Comparison of ENCODE assay signal across 22 cellular contexts in the genomic region with DNA sequence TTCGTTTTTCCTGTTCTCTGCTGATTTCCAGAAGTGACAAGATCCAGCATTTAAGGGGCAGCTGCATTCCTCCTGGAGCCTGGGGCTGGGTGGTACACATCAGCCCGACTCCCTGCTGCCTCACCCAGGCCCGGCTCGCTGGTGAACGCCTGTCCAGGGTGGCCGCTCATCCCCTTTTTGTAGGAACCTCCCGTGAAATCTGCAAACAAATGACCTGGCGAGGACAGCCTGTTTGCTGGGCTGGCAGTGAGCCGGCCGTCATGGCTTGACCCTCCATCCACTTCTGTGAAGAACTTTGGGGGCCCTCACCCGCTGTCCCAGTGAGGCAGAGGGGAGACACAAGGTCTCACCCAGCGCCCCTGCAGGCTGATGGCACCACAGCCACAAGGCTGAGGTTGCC. TPM values are rescaled to one million over a fixed set of nuclear protein-coding genes. Genes with fewer than 3 reads are reported as not detected.
DNase-seq lines count a peak whose midpoint lies in the region; ATAC-seq, FAIRE-seq and TF ChIP-seq lines count a peak whose summit lies in the region.
"Had no signal": no experiment of that assay in that cellular context is flagged by ENCODE, and none has a peak within 500 bp of the region (broad histone marks: within the 10 kb centered on the region; RNA-seq: fewer than 3 reads in every experiment).

No MANE protein-coding gene starts in this region.

- H3K27ac ChIP-seq in adrenal gland, result no peak overlapping the region
- no peak overlapping the region for H3K27ac ChIP-seq in HepG2 (ENCODE audit: extremely low read length, insufficient read depth, low read length)
- no peak overlapping the region for H3K27ac ChIP-seq in transverse colon
- H3K27ac ChIP-seq in MM.1S (ENCODE audit: low read length), result no peak overlapping the region; the same call in 1 of the 2 replicates

- CTCF ChIA-PET in HepG2 (lab: Yijun Ruan, JAX; ENCODE audit: low intra/inter-chr PET ratio, low total read pairs), result no interaction called here

- H3K36me3 ChIP-seq in adrenal gland (replicated peaks in 1 of 2) (peaks cover 0 to 82% of the 10 kb centered on the region in 2 donors), HepG2 (replicated peaks in 1 of 2; ENCODE audit: control insufficient read depth in 1 of 2, insufficient read depth in 2 of 2, low read length in 2 of 2) (peaks cover 50 to 85% of the 10 kb centered on the region in 2 experiments), transverse colon (peaks cover 0 to 71% (median 33%) of the 10 kb centered on the region in 4 donors), MM.1S (replicated peaks; ENCODE audit: insufficient read depth, low read length) (no peaks in the 10 kb centered on the region; the same call in 1 of the 2 replicates)

- H3K4me1 ChIP-seq in adrenal gland (replicated peaks in 1 of 2), result peaks cover 7 to 8% of the 10 kb centered on the region in 2 donors
- H3K4me1 ChIP-seq in HepG2 (ENCODE audit: insufficient read depth, low read length), result no peaks in the 10 kb centered on the region
- no peaks in the 10 kb centered on the region for H3K4me1 ChIP-seq in transverse colon
- H3K4me1 ChIP-seq in MM.1S (ENCODE audit: low read length), result peaks cover 34% of the 10 kb centered on the region

- no peak overlapping the region for H3K4me3 Mint-ChIP-seq in activated naive CD8-positive, alpha-beta T cell treated with anti-CD3 and anti-CD28 coated beads, Interleukin-2, amount 10 ng/mL, durations not matched to agents 7 days and 5 days
- H3K4me3 Mint-ChIP-seq in activated naive CD8-positive, alpha-beta T cell treated with anti-CD3 and anti-CD28 coated beads, Interleukin-2, amount 50 U/mL, for 24 hours, result no peak overlapping the region
- H3K4me3 Mint-ChIP-seq: CD8-positive, alpha-beta T cell; endodermal cell; mesothelial cell of epicardium; nephron progenitor cell; T-helper 2 cell treated with Interferon-gamma antibody and Interleukin-4, amounts not matched to agents 5 μg/mL and 100 μg/mL, for 36 hours; type B pancreatic cell had no signal

- H2AFZ ChIP-seq in HepG2 (ENCODE audit: low read length) (no peak overlapping the region), MM.1S (ENCODE audit: low read length) (no peak overlapping the region)

- H3K4me1 Mint-ChIP-seq in activated naive CD8-positive, alpha-beta T cell treated with anti-CD3 and anti-CD28 coated beads, Interleukin-2, amount 10 ng/mL, durations not matched to agents 7 days and 5 days, result no peaks in the 10 kb centered on the region
- H3K4me1 Mint-ChIP-seq in activated naive CD8-positive, alpha-beta T cell treated with anti-CD3 and anti-CD28 coated beads, Interleukin-2, amount 50 U/mL, for 24 hours, result no peaks in the 10 kb centered on the region
- H3K4me1 Mint-ChIP-seq: endodermal cell, mesothelial cell of epicardium had no signal

- no peak for ATAC-seq in activated naive CD8-positive, alpha-beta T cell treated with anti-CD3 and anti-CD28 coated beads, Interleukin-2, amount 10 ng/mL, durations not matched to agents 7 days and 5 days (ENCODE audit: low read depth)
- no peak for ATAC-seq in activated naive CD8-positive, alpha-beta T cell treated with anti-CD3 and anti-CD28 coated beads, Interleukin-2, amount 50 U/mL, for 24 hours
- ATAC-seq in HepG2 (no peak), HG03442 (IDR thresholded peaks at IDR 0.05; ENCODE audit: unreplicated experiment) (no peak)
- ATAC-seq: CD8-positive, alpha-beta T cell had no signal

- WGBS in adrenal gland, 4 donors, result 89 to 98% (median 95%) methylated on average over 7 to 12 of the region's 12 CpGs
- WGBS in HepG2 (ENCODE audit: low lambda C conversion rate), result 96% methylated on average over 12 of the region's 12 CpGs
- WGBS in transverse colon (ENCODE audit: low coverage in 1 of 2), 2 donors, result 92% methylated on average over 12 of the region's 12 CpGs; no CpG with 5 or more reads in 1 of the 2 donors

- H3K9ac ChIP-seq in HepG2 (ENCODE audit: insufficient read depth, low read depth, low read length) (no peak overlapping the region), MM.1S (ENCODE audit: low read length) (no peak overlapping the region)

- H4K20me1 ChIP-seq in HepG2 (ENCODE audit: insufficient read depth, low read length) (no peaks in the 10 kb centered on the region), MM.1S (ENCODE audit: insufficient read depth, low read length) (no peaks in the 10 kb centered on the region)

- H3K4me3 ChIP-seq in adrenal gland (no peak overlapping the region), HepG2 (replicated peaks in 1 of 3; ENCODE audit: insufficient read depth in 1 of 3, low read depth in 2 of 3, low read length in 3 of 3) (no peak overlapping the region), transverse colon (no peak overlapping the region), MM.1S (ENCODE audit: low read length) (no peak overlapping the region)

- no peak for FAIRE-seq in HepG2 (lab: Jason Lieb, UNC)
- FAIRE-seq: islet of Langerhans had no signal

- H3K4me2 ChIP-seq in HepG2 (ENCODE audit: low read depth, low read length) (no peak overlapping the region), MM.1S (ENCODE audit: low read depth, low read length) (no peak overlapping the region)

- no peak for TF ChIP-seq CTCF in adrenal gland (IDR thresholded peaks at IDR 0.05)
- no peak for TF ChIP-seq CTCF in HepG2 (CRISPR knock-in tag; IDR thresholded peaks at IDR 0.05)
- TF ChIP-seq CTCF in transverse colon (IDR thresholded peaks at IDR 0.05), result no peak
- no peak for TF ChIP-seq CTCF in MM.1S (IDR thresholded peaks at IDR 0.05; ENCODE audit: low read length)

- H3K79me2 ChIP-seq in HepG2 (ENCODE audit: insufficient read depth, low read length) (no peaks in the 10 kb centered on the region), MM.1S (ENCODE audit: low read length) (peaks cover 49% of the 10 kb centered on the region)

- H3K9me3 ChIP-seq in adrenal gland (replicated peaks in 1 of 3) (no peaks in the 10 kb centered on the region), HepG2 (ENCODE audit: low read length) (no peaks in the 10 kb centered on the region), transverse colon (no peaks in the 10 kb centered on the region), MM.1S (replicated peaks; ENCODE audit: insufficient read depth, low read length) (no peaks in the 10 kb centered on the region)

- TF ChIP-seq RAD21 in HepG2 (CRISPR knock-in tag; IDR thresholded peaks at IDR 0.05), result no peak

- H3K27me3 ChIP-seq in adrenal gland, result no peaks in the 10 kb centered on the region
- H3K27me3 ChIP-seq in HepG2 (ENCODE audit: control insufficient read depth in 1 of 2, insufficient read depth in 2 of 2, low read length in 2 of 2), result no peaks in the 10 kb centered on the region
- no peaks in the 10 kb centered on the region for H3K27me3 ChIP-seq in transverse colon
- H3K27me3 ChIP-seq in MM.1S (replicated peaks; ENCODE audit: insufficient read depth, low read length), result no peaks in the 10 kb centered on the region

- no peak for TF ChIP-seq EP300 in HepG2 (IDR thresholded peaks at IDR 0.05; ENCODE audit: low read depth in 2 of 2, low read length in 2 of 2)
- no peak for TF ChIP-seq EP300 in HepG2 (CRISPR knock-in tag; IDR thresholded peaks at IDR 0.05; ENCODE audit: borderline replicate concordance)
- TF ChIP-seq EP300 in transverse colon (IDR thresholded peaks at IDR 0.05; ENCODE audit: low read depth), result no peak

- H3K27me3 Mint-ChIP-seq in activated naive CD8-positive, alpha-beta T cell treated with anti-CD3 and anti-CD28 coated beads, Interleukin-2, amount 10 ng/mL, durations not matched to agents 7 days and 5 days, result no peaks in the 10 kb centered on the region
- H3K27me3 Mint-ChIP-seq in activated naive CD8-positive, alpha-beta T cell treated with anti-CD3 and anti-CD28 coated beads, Interleukin-2, amount 50 U/mL, for 24 hours, result no peaks in the 10 kb centered on the region
- H3K27me3 Mint-ChIP-seq: type B pancreatic cell had no signal

- TF ChIP-seq POLR2A in adrenal gland (IDR thresholded peaks at IDR 0.05), result no peak
- no peak for TF ChIP-seq POLR2A in HepG2 (IDR thresholded peaks at IDR 0.05; ENCODE audit: insufficient read depth in 1 of 2, low read depth in 2 of 2, low read length in 2 of 2)
- TF ChIP-seq POLR2A in transverse colon (IDR thresholded peaks at IDR 0.05), result no peak

- H3K36me3 Mint-ChIP-seq in activated naive CD8-positive, alpha-beta T cell treated with anti-CD3 and anti-CD28 coated beads, Interleukin-2, amount 10 ng/mL, durations not matched to agents 7 days and 5 days, result peaks cover 4% of the 10 kb centered on the region
- H3K36me3 Mint-ChIP-seq in activated naive CD8-positive, alpha-beta T cell treated with anti-CD3 and anti-CD28 coated beads, Interleukin-2, amount 50 U/mL, for 24 hours (ENCODE audit: low read depth), result peaks cover 18% of the 10 kb centered on the region

- no peak overlapping the region for H3K27ac Mint-ChIP-seq in activated naive CD8-positive, alpha-beta T cell treated with anti-CD3 and anti-CD28 coated beads, Interleukin-2, amount 10 ng/mL, durations not matched to agents 7 days and 5 days
- no peak overlapping the region for H3K27ac Mint-ChIP-seq in activated naive CD8-positive, alpha-beta T cell treated with anti-CD3 and anti-CD28 coated beads, Interleukin-2, amount 50 U/mL, for 24 hours
- H3K27ac Mint-ChIP-seq: CD8-positive, alpha-beta T cell; endodermal cell; mesothelial cell of epicardium; T-helper 2 cell treated with Interferon-gamma antibody and Interleukin-4, amounts not matched to agents 5 μg/mL and 100 μg/mL, for 36 hours; type B pancreatic cell had no signal

- intact Hi-C loops in adrenal gland (cut with DNase I), result no loop called here
- intact Hi-C loops in HepG2 (cut with micrococcal nuclease; ENCODE audit: unreplicated experiment), result no loop called here
- intact Hi-C loops in transverse colon (cut with DNase I; ENCODE audit: low total_unique reads), result no loop called here

- peaks cover 15% of the 10 kb centered on the region for H3F3A ChIP-seq in MM.1S (ENCODE audit: insufficient read depth, low read length)

- no peaks in the 10 kb centered on the region for H3K9me2 ChIP-seq in MM.1S (replicated peaks; ENCODE audit: insufficient read depth, low read length)

- H3K9me3 Mint-ChIP-seq in activated naive CD8-positive, alpha-beta T cell treated with anti-CD3 and anti-CD28 coated beads, Interleukin-2, amount 10 ng/mL, durations not matched to agents 7 days and 5 days, result no peaks in the 10 kb centered on the region
- H3K9me3 Mint-ChIP-seq in activated naive CD8-positive, alpha-beta T cell treated with anti-CD3 and anti-CD28 coated beads, Interleukin-2, amount 50 U/mL, for 24 hours, result no peaks in the 10 kb centered on the region
- H3K9me3 Mint-ChIP-seq: CD8-positive, alpha-beta T cell; endodermal cell; mesothelial cell of epicardium; nephron progenitor cell; T-helper 2 cell treated with Interferon-gamma antibody and Interleukin-4, amounts not matched to agents 5 μg/mL and 100 μg/mL, for 36 hours; type B pancreatic cell had no signal

- DNase-seq in activated naive CD8-positive, alpha-beta T cell treated with anti-CD3 and anti-CD28 coated beads, Interleukin-2, amount 10 ng/mL, durations not matched to agents 7 days and 5 days, result peak; percentile 10
- no peak for DNase-seq in activated naive CD8-positive, alpha-beta T cell treated with anti-CD3 and anti-CD28 coated beads, Interleukin-2, amount 50 U/mL, for 24 hours
- DNase-seq in adrenal gland (peak in 6 of 7 donors; percentile 0 to 36 (median 6)), HepG2 (ENCODE audit: low spot score) (no peak), transverse colon (peak; percentile 5), MM.1S (no peak), activated T-cell treated with anti-CD3 and anti-CD28 coated beads for 4 hours (no peak)
- DNase-seq: activated CD4-positive, alpha-beta T cell treated with anti-CD3 and anti-CD28 coated beads for 1 hour; activated CD8-positive, alpha-beta memory T cell treated with anti-CD3 and anti-CD28 coated beads, Interleukin-2, amount 50 U/mL, for 48 hours; CD8-positive, alpha-beta T cell; central memory CD4-positive, alpha-beta T cell; endodermal cell; NCI-H1092 treated with DMSO at 0.1 percent for 48 hours; NCI-H2107; NCI-H526 treated with DMSO at 0.1 percent for 48 hours; nephron progenitor cell; stimulated activated naive CD4-positive, alpha-beta T cell treated with Interleukin-2 at 50 U/mL for 16 hours had no signal

- POLR2A ChIA-PET in activated naive CD8-positive, alpha-beta T cell treated with anti-CD3 and anti-CD28 coated beads, Interleukin-2, amount 10 ng/mL, durations not matched to agents 7 days and 5 days (lab: Charles Lee), result no interaction called here
- POLR2A ChIA-PET in HepG2 (lab: Yijun Ruan, JAX), result no interaction called here

- in situ Hi-C loops in HepG2 (cut with HindIII; ENCODE audit: extremely low pct_ligation_motif_present, low pct_unique_long_range_greater_than_20kb) (no loop called here), transverse colon (cut with MboI; ENCODE audit: low pct_ligation_motif_present in 1 of 4, low pct_unique_long_range_greater_than_20kb in 1 of 4, low sequenced_read_pairs in 3 of 4) (loop anchor here in 1 of 4 donors (25.0 kb wide), 1 partner anchor 100 kb away; the partner anchor contains the start of gene ENTPD6)

- BruUV-seq in HepG2 (replicated peaks; lab: Mats Ljungman, UMichigan), result no TSS peak

RNA-seq across cellular contexts. Expression of gene PYGB, which starts 39.0 kb away (rescaled TPM):
- 10 to 100 TPM; 29.3 to 29.5 TPM for total RNA-seq in activated naive CD8-positive, alpha-beta T cell treated with anti-CD3 and anti-CD28 coated beads, Interleukin-2, amount 10 ng/mL, durations not matched to agents 7 days and 5 days
- total RNA-seq in adrenal gland (100 to 1,000 TPM in 3 of 8 donors, 10 to 100 TPM in 5; 39.2 to 118 (median 82.9) TPM), HepG2 (2016; rRNA removed; fragmentation: Illumina TruSeq; extraction: Trizol) (82.0 and 86.3 TPM in 2 replicates), transverse colon (100 to 1,000 TPM; 195 to 554 (median 359) TPM)
- polyA plus RNA-seq in adrenal gland (10 to 100 TPM; 15.7 to 80.0 (median 35.9) TPM), HepG2 (2011; rRNA removed) (24.2 and 37.5 TPM in 2 replicates)
- 5.4 and 6.5 TPM in 2 replicates for total RNA-seq in HepG2 (2016; cell fraction: cytosol; rRNA removed; fragmentation: Illumina TruSeq; extraction: Trizol; ENCODE audit: low read depth)
- total RNA-seq in HepG2 (2016; cell fraction: insoluble cytoplasmic fraction; rRNA removed; fragmentation: Illumina TruSeq; extraction: Trizol), result 69.1 and 89.6 TPM in 2 replicates
- total RNA-seq in HepG2 (2016; cell fraction: membrane; rRNA removed; fragmentation: Illumina TruSeq; extraction: Trizol), result 18.0 and 19.5 TPM in 2 replicates
- 59.8 and 63.0 TPM in 2 replicates for total RNA-seq in HepG2 (2016; cell fraction: nucleus; rRNA removed; fragmentation: Illumina TruSeq; extraction: Trizol)
- 24.4 and 27.4 TPM in 2 replicates for polyA plus RNA-seq in HepG2 (2011; cell fraction: cytosol; rRNA removed)
- 111 and 112 TPM in 2 replicates for polyA plus RNA-seq in HepG2 (2011; cell fraction: nucleus; rRNA removed)
- 26.9 and 46.5 TPM in 2 replicates for polyA plus RNA-seq in HepG2 (2012)
- polyA plus RNA-seq in HepG2 (2016; cell fraction: cytosol; fragmentation: Illumina TruSeq; extraction: Trizol; ENCODE audit: low read depth), result 3.5 TPM in 2 replicates
- polyA plus RNA-seq in HepG2 (2016; cell fraction: insoluble cytoplasmic fraction; fragmentation: Illumina TruSeq; extraction: Trizol; ENCODE audit: low read depth), result 45.7 and 58.6 TPM in 2 replicates
- 7.2 and 9.8 TPM in 2 replicates for polyA plus RNA-seq in HepG2 (2016; cell fraction: membrane; fragmentation: Illumina TruSeq; extraction: Trizol; ENCODE audit: low read depth)
- polyA plus RNA-seq in HepG2 (2016; cell fraction: nucleus; fragmentation: Illumina TruSeq; extraction: Trizol; ENCODE audit: insufficient read depth, low read depth), result 79.7 and 85.5 TPM in 2 replicates
- 26.5 and 80.5 TPM in 2 replicates for polyA minus RNA-seq in HepG2 (2011; rRNA and poly(A)+ RNA removed; ENCODE audit: low replicate concordance)
- 36.1 and 38.1 TPM in 2 replicates for polyA minus RNA-seq in HepG2 (2011; cell fraction: cytosol; rRNA and poly(A)+ RNA removed)
- 27.9 and 31.3 TPM in 2 replicates for polyA minus RNA-seq in HepG2 (2011; cell fraction: nucleus; rRNA and poly(A)+ RNA removed)

Comparison
In these comparisons a context has a peak if more than half of its experiments do, and no peak if none do; other contexts are left out.
1. DNase-seq: peak in activated naive CD8-positive, alpha-beta T cell treated with anti-CD3 and anti-CD28 coated beads, Interleukin-2, amount 10 ng/mL, durations not matched to agents 7 days and 5 days (single experiment), adrenal gland (6 of 7) and transverse colon (single experiment); none in activated naive CD8-positive, alpha-beta T cell treated with anti-CD3 and anti-CD28 coated beads, Interleukin-2, amount 50 U/mL, for 24 hours (single experiment), HepG2 (single experiment), MM.1S (single experiment) and activated T-cell treated with anti-CD3 and anti-CD28 coated beads for 4 hours (single experiment).